In the genomic region with DNA sequence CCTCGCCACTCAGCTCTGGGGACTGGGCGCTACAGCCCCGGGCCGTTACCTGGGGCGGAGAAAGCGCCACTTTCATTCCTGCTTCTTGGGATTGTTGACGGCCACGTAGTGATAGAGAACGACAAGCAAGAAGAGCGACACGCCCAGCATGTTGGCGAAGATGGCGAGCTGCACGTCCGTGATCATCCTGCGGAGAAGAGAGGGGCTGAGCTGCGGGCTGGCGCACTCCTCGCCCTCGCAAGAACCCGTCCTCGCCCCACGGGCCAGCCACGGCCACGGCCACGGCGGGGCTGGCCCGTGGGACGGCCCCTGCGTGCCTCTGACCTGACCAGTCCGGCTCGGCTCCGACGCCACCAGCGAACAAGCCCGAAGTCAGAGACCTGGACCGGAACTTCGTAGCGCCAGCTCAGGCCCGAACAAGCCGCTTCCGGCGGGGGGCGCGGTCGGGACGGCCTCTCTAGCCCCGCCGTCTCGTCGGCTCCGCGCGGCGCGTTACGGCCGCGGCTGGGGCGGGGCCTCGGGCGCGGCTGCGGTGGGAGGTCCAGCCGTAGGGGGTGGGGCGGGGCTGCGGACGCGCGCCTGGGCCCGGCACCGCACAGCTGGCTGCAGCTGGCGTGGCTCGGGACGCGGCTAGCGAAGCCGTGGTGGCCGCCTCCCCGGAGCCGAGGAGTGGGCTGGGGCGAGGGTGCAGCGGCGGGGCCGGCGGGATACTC, we compare ENCODE assay signal across 1 cellular context.
TF ChIP-seq lines count a peak whose summit lies in the region.

Gene OST4 (minus strand): TSS at position 378 of the 713 bp plus-strand sequence.

TF ChIP-seq in HepG2, 621 proteins besides CTCF, POLR2A, EP300 and RAD21 (continued from another document and continues in another):
- TF ChIP-seq, protein P1, sequence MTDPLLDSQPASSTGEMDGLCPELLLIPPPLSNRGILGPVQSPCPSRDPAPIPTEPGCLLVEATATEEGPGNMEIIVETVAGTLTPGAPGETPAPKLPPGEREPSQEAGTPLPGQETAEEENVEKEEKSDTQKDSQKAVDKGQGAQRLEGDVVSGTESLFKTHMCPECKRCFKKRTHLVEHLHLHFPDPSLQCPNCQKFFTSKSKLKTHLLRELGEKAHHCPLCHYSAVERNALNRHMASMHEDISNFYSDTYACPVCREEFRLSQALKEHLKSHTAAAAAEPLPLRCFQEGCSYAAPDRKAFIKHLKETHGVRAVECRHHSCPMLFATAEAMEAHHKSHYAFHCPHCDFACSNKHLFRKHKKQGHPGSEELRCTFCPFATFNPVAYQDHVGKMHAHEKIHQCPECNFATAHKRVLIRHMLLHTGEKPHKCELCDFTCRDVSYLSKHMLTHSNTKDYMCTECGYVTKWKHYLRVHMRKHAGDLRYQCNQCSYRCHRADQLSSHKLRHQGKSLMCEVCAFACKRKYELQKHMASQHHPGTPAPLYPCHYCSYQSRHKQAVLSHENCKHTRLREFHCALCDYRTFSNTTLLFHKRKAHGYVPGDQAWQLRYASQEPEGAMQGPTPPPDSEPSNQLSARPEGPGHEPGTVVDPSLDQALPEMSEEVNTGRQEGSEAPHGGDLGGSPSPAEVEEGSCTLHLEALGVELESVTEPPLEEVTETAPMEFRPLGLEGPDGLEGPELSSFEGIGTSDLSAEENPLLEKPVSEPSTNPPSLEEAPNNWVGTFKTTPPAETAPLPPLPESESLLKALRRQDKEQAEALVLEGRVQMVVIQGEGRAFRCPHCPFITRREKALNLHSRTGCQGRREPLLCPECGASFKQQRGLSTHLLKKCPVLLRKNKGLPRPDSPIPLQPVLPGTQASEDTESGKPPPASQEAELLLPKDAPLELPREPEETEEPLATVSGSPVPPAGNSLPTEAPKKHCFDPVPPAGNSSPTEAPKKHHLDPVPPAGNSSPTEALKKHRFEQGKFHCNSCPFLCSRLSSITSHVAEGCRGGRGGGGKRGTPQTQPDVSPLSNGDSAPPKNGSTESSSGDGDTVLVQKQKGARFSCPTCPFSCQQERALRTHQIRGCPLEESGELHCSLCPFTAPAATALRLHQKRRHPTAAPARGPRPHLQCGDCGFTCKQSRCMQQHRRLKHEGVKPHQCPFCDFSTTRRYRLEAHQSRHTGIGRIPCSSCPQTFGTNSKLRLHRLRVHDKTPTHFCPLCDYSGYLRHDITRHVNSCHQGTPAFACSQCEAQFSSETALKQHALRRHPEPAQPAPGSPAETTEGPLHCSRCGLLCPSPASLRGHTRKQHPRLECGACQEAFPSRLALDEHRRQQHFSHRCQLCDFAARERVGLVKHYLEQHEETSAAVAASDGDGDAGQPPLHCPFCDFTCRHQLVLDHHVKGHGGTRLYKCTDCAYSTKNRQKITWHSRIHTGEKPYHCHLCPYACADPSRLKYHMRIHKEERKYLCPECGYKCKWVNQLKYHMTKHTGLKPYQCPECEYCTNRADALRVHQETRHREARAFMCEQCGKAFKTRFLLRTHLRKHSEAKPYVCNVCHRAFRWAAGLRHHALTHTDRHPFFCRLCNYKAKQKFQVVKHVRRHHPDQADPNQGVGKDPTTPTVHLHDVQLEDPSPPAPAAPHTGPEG (CRISPR knock-in tag; IDR thresholded peaks at IDR 0.05) = no peak
- TF ChIP-seq HMGXB3 (CRISPR knock-in tag; IDR thresholded peaks at IDR 0.05; ENCODE audit: borderline replicate concordance) (0 out of 2 replicates have a peak, but pooled peaks have one; percentile 78), WIZ (CRISPR knock-in tag; IDR thresholded peaks at IDR 0.05) (no peak), REST (IDR thresholded peaks at IDR 0.05; ENCODE audit: borderline replicate concordance in 1 of 2, low read depth in 1 of 2, low read length in 2 of 2) (peak in 1 of 2 experiments; percentile 67; a peak in 1 of 4 replicates), ZNF296 (CRISPR knock-in tag; conservative IDR thresholded peaks at IDR 0.05) (no peak), SMC3 (IDR thresholded peaks at IDR 0.05; ENCODE audit: low read length) (no peak), AGO2 (optimal IDR thresholded peaks at IDR 0.05; ENCODE audit: low read depth, low read length) (peak; percentile 86), ZNF547 (CRISPR knock-in tag; IDR thresholded peaks at IDR 0.05) (peak; percentile 64; the same call in 1 of the 2 replicates), TRIM24 (CRISPR knock-in tag; IDR thresholded peaks at IDR 0.05) (no peak), PCBP1 (IDR thresholded peaks at IDR 0.05; ENCODE audit: borderline replicate concordance, low read depth, low read length) (no peak), MAFK (conservative IDR thresholded peaks at IDR 0.05 in 1 of 2, IDR thresholded peaks at IDR 0.05 in 1 of 2; ENCODE audit: low read length in 2 of 2) (no peak), ETV5 (CRISPR knock-in tag; IDR thresholded peaks at IDR 0.05; ENCODE audit: borderline replicate concordance) (peak; percentile 86), ZNF350 (CRISPR knock-in tag; IDR thresholded peaks at IDR 0.05; ENCODE audit: borderline replicate concordance, low read depth) (no peak; the same call in 1 of the 2 replicates), ZNF407 (CRISPR knock-in tag; IDR thresholded peaks at IDR 0.05; ENCODE audit: not compliant biosample characterization) (peak; percentile 47), ZNF275 (CRISPR knock-in tag; IDR thresholded peaks at IDR 0.05; ENCODE audit: borderline replicate concordance) (no peak; the same call in 1 of the 2 replicates), RXRA (CRISPR knock-in tag; IDR thresholded peaks at IDR 0.05) (peak; percentile 48; the same call in 1 of the 2 replicates), RNF2 (conservative IDR thresholded peaks at IDR 0.05; ENCODE audit: low read depth) (no peak), NPAS2 (CRISPR knock-in tag; IDR thresholded peaks at IDR 0.05; ENCODE audit: borderline replicate concordance) (no peak)
- TF ChIP-seq, protein P2, sequence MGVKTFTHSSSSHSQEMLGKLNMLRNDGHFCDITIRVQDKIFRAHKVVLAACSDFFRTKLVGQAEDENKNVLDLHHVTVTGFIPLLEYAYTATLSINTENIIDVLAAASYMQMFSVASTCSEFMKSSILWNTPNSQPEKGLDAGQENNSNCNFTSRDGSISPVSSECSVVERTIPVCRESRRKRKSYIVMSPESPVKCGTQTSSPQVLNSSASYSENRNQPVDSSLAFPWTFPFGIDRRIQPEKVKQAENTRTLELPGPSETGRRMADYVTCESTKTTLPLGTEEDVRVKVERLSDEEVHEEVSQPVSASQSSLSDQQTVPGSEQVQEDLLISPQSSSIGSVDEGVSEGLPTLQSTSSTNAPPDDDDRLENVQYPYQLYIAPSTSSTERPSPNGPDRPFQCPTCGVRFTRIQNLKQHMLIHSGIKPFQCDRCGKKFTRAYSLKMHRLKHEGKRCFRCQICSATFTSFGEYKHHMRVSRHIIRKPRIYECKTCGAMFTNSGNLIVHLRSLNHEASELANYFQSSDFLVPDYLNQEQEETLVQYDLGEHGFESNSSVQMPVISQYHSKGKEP (CRISPR knock-in tag; IDR thresholded peaks at IDR 0.05) = no peak; the same call in none of the 2 replicates
- TF ChIP-seq, protein P3, sequence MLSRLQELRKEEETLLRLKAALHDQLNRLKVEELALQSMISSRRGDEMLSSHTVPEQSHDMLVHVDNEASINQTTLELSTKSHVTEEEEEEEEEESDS (CRISPR knock-in tag; IDR thresholded peaks at IDR 0.05; ENCODE audit: borderline replicate concordance) = no peak
